In genomic region chr3:65807225-65807624, GRCh38 we compare ENCODE assay signal across 19 cellular contexts.
A peak's percentile ranks its signal among the peaks of the same experiment; 100 is the strongest.
DNase-seq lines count a peak whose midpoint lies in the region; TF ChIP-seq lines count a peak whose summit lies in the region.
"Had no signal": no experiment of that assay in that cellular context is flagged by ENCODE, and none has a peak within 500 bp of the region (broad histone marks: within the 10 kb centered on the region; RNA-seq: fewer than 3 reads in every experiment).

No MANE protein-coding gene starts in this region.

- peaks cover 3% of the 10 kb centered on the region for H3K36me3 Mint-ChIP-seq in chondrocyte (ENCODE audit: low read depth)
- no peaks in the 10 kb centered on the region for H3K36me3 Mint-ChIP-seq in activated naive CD8-positive, alpha-beta T cell treated with anti-CD3 and anti-CD28 coated beads for 36 hours
- H3K36me3 Mint-ChIP-seq: CD4-positive, CD25-positive, alpha-beta regulatory T cell; CD8-positive, alpha-beta T cell had no signal

- H3K14ac ChIP-seq in trophoblast cell (ENCODE audit: low read length): no peak overlapping the region

- H4K8ac ChIP-seq in trophoblast cell (ENCODE audit: low read depth, low read length): no peak overlapping the region

- H3K4ac ChIP-seq in trophoblast cell (ENCODE audit: low read depth, low read length): no peak overlapping the region

- no peaks in the 10 kb centered on the region for H3F3A ChIP-seq in smooth muscle cell (ENCODE audit: low read depth)

- H3K27ac ChIP-seq in C4-2B (peak overlapping the region; percentile 83; the same call in 1 of the 2 replicates), trophoblast cell (ENCODE audit: low read depth, low read length) (peak overlapping the region; percentile 25), smooth muscle cell (ENCODE audit: low read depth) (no peak overlapping the region)
- H3K27ac ChIP-seq: A549 had no signal

- H3K9me3 Mint-ChIP-seq in chondrocyte (ENCODE audit: low read depth): peaks cover 12% of the 10 kb centered on the region
- H3K9me3 Mint-ChIP-seq in activated naive CD8-positive, alpha-beta T cell treated with anti-CD3 and anti-CD28 coated beads for 36 hours: no peaks in the 10 kb centered on the region

- H3K4me1 Mint-ChIP-seq in chondrocyte (ENCODE audit: low read depth): peaks cover 39% of the 10 kb centered on the region
- H3K4me1 Mint-ChIP-seq in activated naive CD8-positive, alpha-beta T cell treated with anti-CD3 and anti-CD28 coated beads for 36 hours: no peaks in the 10 kb centered on the region
- H3K4me1 Mint-ChIP-seq: CD4-positive, CD25-positive, alpha-beta regulatory T cell had no signal

- peak overlapping the region; percentile 14 for H2AK5ac ChIP-seq in trophoblast cell (ENCODE audit: low read length)

- H3K27ac Mint-ChIP-seq in chondrocyte (ENCODE audit: unreplicated experiment): peak overlapping the region; percentile 11
- H3K27ac Mint-ChIP-seq in activated naive CD8-positive, alpha-beta T cell treated with anti-CD3 and anti-CD28 coated beads for 36 hours: no peak overlapping the region
- H3K27ac Mint-ChIP-seq: CD4-positive, CD25-positive, alpha-beta regulatory T cell; CD8-positive, alpha-beta T cell; GM23338; H9 had no signal

- WGBS in trophoblast cell (ENCODE audit: extremely low coverage, insufficient coverage, insufficient read length): no CpG with 5 or more reads among the region's 5 CpGs
- WGBS in smooth muscle cell (ENCODE audit: low lambda C conversion rate): 68% methylated on average over 5 of the region's 5 CpGs

- no peaks in the 10 kb centered on the region for H3K9me3 ChIP-seq in trophoblast cell (ENCODE audit: insufficient read depth, low read depth, low read length)
- H3K9me3 ChIP-seq in smooth muscle cell (replicated peaks; ENCODE audit: low read depth): no peaks in the 10 kb centered on the region
- H3K9me3 ChIP-seq: A549, Caco-2 had no signal

- TF ChIP-seq CTCF in C4-2B (conservative IDR thresholded peaks at IDR 0.05) (no peak), chondrocyte (IDR thresholded peaks at IDR 0.05) (no peak), smooth muscle cell (IDR thresholded peaks at IDR 0.05; ENCODE audit: borderline replicate concordance, insufficient read depth, poor library complexity, severe bottlenecking) (no peak), GM20000 (IDR thresholded peaks at IDR 0.05; ENCODE audit: extremely low read depth, missing control alignments) (no peak)

- no peak for DNase-seq in chondrocyte (ENCODE audit: low spot score)
- peak in 1 of 2 donors; percentile 15 for DNase-seq in trophoblast cell
- no peak for DNase-seq in smooth muscle cell (lab: John Stamatoyannopoulos, UW; ENCODE audit: unreplicated experiment)
- no peak for DNase-seq in GM20000 (ENCODE audit: low spot score)
- DNase-seq in kidney glomerular epithelial cell (lab: John Stamatoyannopoulos, UW): no peak
- no peak for DNase-seq in activated naive CD8-positive, alpha-beta T cell treated with anti-CD3 and anti-CD28 coated beads for 36 hours
- DNase-seq: 8988T; C1 segment of cervical spinal cord; Caco-2; CD4-positive, CD25-positive, alpha-beta regulatory T cell; CD8-positive, alpha-beta T cell; DMS153; DND-41; GDM1; H9 had no signal

- no peak overlapping the region for H2BK12ac ChIP-seq in trophoblast cell (ENCODE audit: low read length)

- no peak overlapping the region for H3K4me3 Mint-ChIP-seq in chondrocyte (ENCODE audit: unreplicated experiment)
- H3K4me3 Mint-ChIP-seq in activated naive CD8-positive, alpha-beta T cell treated with anti-CD3 and anti-CD28 coated beads for 36 hours: no peak overlapping the region
- H3K4me3 Mint-ChIP-seq: CD4-positive, CD25-positive, alpha-beta regulatory T cell; CD8-positive, alpha-beta T cell; GM23338; H9 had no signal

- no peak overlapping the region for H2BK5ac ChIP-seq in trophoblast cell (ENCODE audit: low read depth, low read length, poor library complexity)

- H3K4me1 ChIP-seq in trophoblast cell (ENCODE audit: control insufficient read depth in 1 of 2, insufficient read depth in 2 of 2, low read length in 2 of 2) (peaks cover 3 to 4% of the 10 kb centered on the region in 2 experiments), smooth muscle cell (ENCODE audit: low read depth) (peaks cover 21% of the 10 kb centered on the region)
- H3K4me1 ChIP-seq: A549, Caco-2 had no signal

- H4K20me1 ChIP-seq in smooth muscle cell (ENCODE audit: low read depth): peaks cover 9% of the 10 kb centered on the region

- no peak overlapping the region for H3K4me3 ChIP-seq in trophoblast cell (ENCODE audit: low read depth, low read length)
- no peak overlapping the region for H3K4me3 ChIP-seq in smooth muscle cell
- H3K4me3 ChIP-seq: A549, GM12878, GM23338 had no signal

- H3K36me3 ChIP-seq in trophoblast cell (ENCODE audit: control insufficient read depth in 1 of 2, insufficient read depth in 2 of 2, low read length in 2 of 2): no peaks in the 10 kb centered on the region
- H3K36me3 ChIP-seq in smooth muscle cell (ENCODE audit: low read depth): no peaks in the 10 kb centered on the region

- H3K27me3 Mint-ChIP-seq in chondrocyte (ENCODE audit: low read depth): no peaks in the 10 kb centered on the region
- no peaks in the 10 kb centered on the region for H3K27me3 Mint-ChIP-seq in activated naive CD8-positive, alpha-beta T cell treated with anti-CD3 and anti-CD28 coated beads for 36 hours
- H3K27me3 Mint-ChIP-seq: CD4-positive, CD25-positive, alpha-beta regulatory T cell had no signal

- no peak overlapping the region for H3K18ac ChIP-seq in trophoblast cell (ENCODE audit: low read length)

- peaks cover 2% of the 10 kb centered on the region for H3K79me1 ChIP-seq in trophoblast cell (ENCODE audit: low read length)

- H3K4me2 ChIP-seq in trophoblast cell (ENCODE audit: low read length) (no peak overlapping the region), smooth muscle cell (peak overlapping the region; percentile 25)
- H3K4me2 ChIP-seq: A549, GM23338 had no signal

- H3K9ac ChIP-seq in trophoblast cell (ENCODE audit: low read length): no peak overlapping the region
- H3K9ac ChIP-seq in smooth muscle cell (ENCODE audit: low read depth): no peak overlapping the region

- H3K27me3 ChIP-seq in trophoblast cell (ENCODE audit: insufficient read depth, low read length) (no peaks in the 10 kb centered on the region), smooth muscle cell (ENCODE audit: low read depth) (no peaks in the 10 kb centered on the region)

- H3K79me2 ChIP-seq in trophoblast cell (ENCODE audit: control insufficient read depth, insufficient read depth, low read length, poor library complexity) (no peaks in the 10 kb centered on the region), smooth muscle cell (ENCODE audit: low read depth) (peaks cover 11% of the 10 kb centered on the region)

- H4K91ac ChIP-seq in trophoblast cell (ENCODE audit: low read depth, low read length): no peak overlapping the region

- H3K23ac ChIP-seq in trophoblast cell (ENCODE audit: low read length): no peak overlapping the region

- H4K12ac ChIP-seq in trophoblast cell (ENCODE audit: low read depth, low read length): no peak overlapping the region

- H2AFZ ChIP-seq in trophoblast cell (ENCODE audit: insufficient read depth, low read length, poor library complexity): no peak overlapping the region
- H2AFZ ChIP-seq in smooth muscle cell (ENCODE audit: low read depth): no peak overlapping the region
- H2AFZ ChIP-seq: GM23338 had no signal

- peak overlapping the region; percentile 51 for H2BK120ac ChIP-seq in trophoblast cell (ENCODE audit: insufficient read depth, low read length, poor library complexity)
